Comparison of ENCODE assay signal across 8 cellular contexts in the genomic region with DNA sequence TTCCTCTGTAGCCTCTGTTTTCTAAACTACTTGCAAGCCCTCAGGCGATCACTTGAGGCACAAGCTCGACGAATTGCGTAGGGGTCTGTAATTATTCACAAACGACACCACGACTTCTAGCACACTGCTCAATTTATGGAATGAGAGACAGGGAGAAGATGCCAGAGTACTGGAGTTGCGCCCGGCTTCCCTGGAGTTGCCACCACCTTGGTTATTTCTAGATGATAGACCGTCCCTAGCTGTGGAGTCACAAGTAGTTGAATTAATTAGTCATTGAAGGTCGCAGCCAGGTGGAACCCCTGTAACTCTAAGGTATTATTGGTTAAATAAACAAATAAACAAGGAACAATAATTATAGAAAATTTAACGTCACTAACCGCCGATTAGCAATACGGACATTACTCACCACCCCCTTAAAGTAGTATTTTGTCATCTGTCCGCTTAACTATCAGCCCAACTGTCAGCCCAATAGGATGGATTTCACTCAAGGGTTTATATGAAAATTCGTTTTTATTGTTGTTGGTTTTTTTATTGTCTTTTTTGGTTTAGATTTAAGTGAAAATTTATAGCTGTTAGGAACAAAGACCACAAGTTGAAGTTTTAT. TPM values are rescaled to one million over a fixed set of nuclear protein-coding genes. Genes with fewer than 3 reads are reported as not detected.
A peak's percentile ranks its signal among the peaks of the same experiment; 100 is the strongest.
DNase-seq lines count a peak whose midpoint lies in the region; ATAC-seq, FAIRE-seq and TF ChIP-seq lines count a peak whose summit lies in the region.

No MANE protein-coding gene starts in this region.

- CTCF ChIA-PET in BJ (lab: Yijun Ruan, JAX): no interaction called here

- ATAC-seq in GM19455 (IDR thresholded peaks at IDR 0.05; ENCODE audit: unreplicated experiment): peak; percentile 52
- ATAC-seq in naive thymus-derived CD8-positive, alpha-beta T cell: no peak
- no peak for ATAC-seq in HG02763 (IDR thresholded peaks at IDR 0.05; ENCODE audit: unreplicated experiment)
- ATAC-seq in HG02798 (IDR thresholded peaks at IDR 0.05; ENCODE audit: poor library complexity, unreplicated experiment): no peak

- no peaks in the 10 kb centered on the region for H3K9me3 ChIP-seq in effector memory CD4-positive, alpha-beta T cell (ENCODE audit: control insufficient read depth, low read length)

- peaks cover 22 to 61% (median 50%) of the 10 kb centered on the region in 4 donors for H3K4me1 Mint-ChIP-seq in naive thymus-derived CD8-positive, alpha-beta T cell

- no peaks in the 10 kb centered on the region for H3K4me1 ChIP-seq in effector memory CD4-positive, alpha-beta T cell (ENCODE audit: control insufficient read depth, insufficient read depth, low read length, poor library complexity, severe bottlenecking)

- H3K36me3 ChIP-seq in BJ (ENCODE audit: control insufficient read depth, insufficient read depth, low read length): no peaks in the 10 kb centered on the region
- H3K36me3 ChIP-seq in effector memory CD4-positive, alpha-beta T cell (ENCODE audit: control insufficient read depth, insufficient read depth, low read length): no peaks in the 10 kb centered on the region

- H3K27ac Mint-ChIP-seq in naive thymus-derived CD8-positive, alpha-beta T cell: peak overlapping the region; percentile 97 to 99 (median 99)

- H3K27me3 ChIP-seq in BJ (ENCODE audit: control insufficient read depth, insufficient read depth, low read length): no peaks in the 10 kb centered on the region
- no peaks in the 10 kb centered on the region for H3K27me3 ChIP-seq in effector memory CD4-positive, alpha-beta T cell (replicated peaks; ENCODE audit: control insufficient read depth, insufficient read depth, low read length, poor library complexity, severe bottlenecking)

- no peak for DNase-seq in BJ (ENCODE audit: low read depth)
- DNase-seq in NOMO-1 (lab: John Stamatoyannopoulos, UW; ENCODE audit: unreplicated experiment in 2 of 2): peak; percentile 41 to 85
- DNase-seq in effector memory CD4-positive, alpha-beta T cell: no peak
- DNase-seq in naive thymus-derived CD8-positive, alpha-beta T cell: no peak
- no peak for DNase-seq in urothelium cell line (ENCODE audit: low spot score)

- TF ChIP-seq CTCF in BJ (IDR thresholded peaks at IDR 0.05; ENCODE audit: insufficient read depth, low read depth, low read length): no peak

- peak overlapping the region; percentile 95 for H3K27ac ChIP-seq in effector memory CD4-positive, alpha-beta T cell (ENCODE audit: insufficient read depth, low read length, poor library complexity, severe bottlenecking)

- peaks cover 10 to 26% (median 17%) of the 10 kb centered on the region in 3 donors for H3K36me3 Mint-ChIP-seq in naive thymus-derived CD8-positive, alpha-beta T cell

- H3K4me3 Mint-ChIP-seq in naive thymus-derived CD8-positive, alpha-beta T cell: peak overlapping the region; percentile 92 to 99 (median 97)

- POLR2A ChIA-PET in BJ (lab: Charles Lee): no interaction called here
- POLR2A ChIA-PET in naive thymus-derived CD8-positive, alpha-beta T cell (lab: Charles Lee): interaction anchor here (0.6 to 1.6 kb wide), 17 partner anchors 10 to 870 kb away, joined by 3 to 12 read pairs (median 4); partner anchors contain the start of genes CMC1 and SLC4A7

- FAIRE-seq in urothelium cell line (lab: Jason Lieb, UNC): no peak

- peaks cover 0 to 20% (median 12%) of the 10 kb centered on the region in 9 donors for H3K9me3 Mint-ChIP-seq in naive thymus-derived CD8-positive, alpha-beta T cell

- no peaks in the 10 kb centered on the region for H3K27me3 Mint-ChIP-seq in naive thymus-derived CD8-positive, alpha-beta T cell

- peak overlapping the region; percentile 58 for H3K4me3 ChIP-seq in BJ (ENCODE audit: low read depth, low read length)
- H3K4me3 ChIP-seq in effector memory CD4-positive, alpha-beta T cell (ENCODE audit: insufficient read depth, low read depth, low read length, poor library complexity, severe bottlenecking): peak overlapping the region; percentile 99

RNA-seq across cellular contexts. Expression of gene AZI2, which starts 0.9 kb away (rescaled TPM):
- polyA plus RNA-seq in BJ (2011; rRNA removed): 62.9 and 107 TPM in 2 replicates
- 22.2 and 25.3 TPM in 2 replicates for polyA minus RNA-seq in BJ (2011; rRNA and poly(A)+ RNA removed)
- 10 to 100 TPM; 45.5 to 47.3 TPM for total RNA-seq in naive thymus-derived CD8-positive, alpha-beta T cell
- 10 to 100 TPM; 41.3 to 54.0 (median 43.6) TPM for polyA plus RNA-seq in naive thymus-derived CD8-positive, alpha-beta T cell

RNA-seq across cellular contexts. Expression of gene ZCWPW2, which starts 1.0 kb away (rescaled TPM):
- 0.20 and 0.51 TPM in 2 replicates for polyA plus RNA-seq in BJ (2011; rRNA removed)
- 0.10 TPM in 1 of 2 replicates, not detected in the other for polyA minus RNA-seq in BJ (2011; rRNA and poly(A)+ RNA removed)
- total RNA-seq in naive thymus-derived CD8-positive, alpha-beta T cell: 1 to 10 TPM in 1 of 2 experiments, under 1 TPM in 1; 0.62 to 1.0 TPM
- under 1 TPM; 0.51 to 0.69 (median 0.68) TPM for polyA plus RNA-seq in naive thymus-derived CD8-positive, alpha-beta T cell

Comparison
In these comparisons a context has a peak if more than half of its experiments do, and no peak if none do; other contexts are left out.
1. DNase-seq: peak in NOMO-1 (2 of 2); none in BJ (single experiment), effector memory CD4-positive, alpha-beta T cell (0 of 3), naive thymus-derived CD8-positive, alpha-beta T cell (0 of 10) and urothelium cell line (single experiment).